In genomic region chr17:21213005-21213404, GRCh38 we compare ENCODE assay signal across 8 cellular contexts. TPM values are rescaled to one million over a fixed set of nuclear protein-coding genes. Genes with fewer than 3 reads are reported as not detected.
A peak's percentile ranks its signal among the peaks of the same experiment; 100 is the strongest.
DNase-seq lines count a peak whose midpoint lies in the region; ATAC-seq, FAIRE-seq and TF ChIP-seq lines count a peak whose summit lies in the region.

No MANE protein-coding gene starts in this region.

- H3K36me3 Mint-ChIP-seq in activated T-cell treated with anti-CD3 and anti-CD28 coated beads, Interleukin-2, amount 50 U/mL, for 72 hours (ENCODE audit: insufficient read depth in 2 of 2), result peaks cover 2 to 3% of the 10 kb centered on the region in 2 donors
- peaks cover 13% of the 10 kb centered on the region for H3K36me3 Mint-ChIP-seq in astrocyte (ENCODE audit: low read depth, unreplicated experiment)

- no peak for FAIRE-seq in astrocyte (lab: Jason Lieb, UNC)

- intact Hi-C loops in right lobe of liver (cut with DNase I), result no loop called here

- no peaks in the 10 kb centered on the region for H3K27me3 Mint-ChIP-seq in activated T-cell treated with anti-CD3 and anti-CD28 coated beads, Interleukin-2, amount 50 U/mL, for 72 hours (ENCODE audit: low read depth)
- H3K27me3 Mint-ChIP-seq in astrocyte (ENCODE audit: low read depth, unreplicated experiment), result no peaks in the 10 kb centered on the region

- no peak overlapping the region for H2AFZ ChIP-seq in astrocyte (ENCODE audit: low read depth, low read length)

- H3K9ac ChIP-seq in astrocyte (ENCODE audit: low read length), result peak overlapping the region; percentile 99

- DNase-seq in activated T-cell treated with anti-CD3 and anti-CD28 coated beads, Interleukin-2, amount 50 U/mL, for 72 hours, result no peak
- no peak for DNase-seq in activated T-cell treated with anti-CD3 and anti-CD28 coated beads, Interleukin-2, amount 50 U/mL, for 48 hours
- DNase-seq in astrocyte (ENCODE audit: low read depth) (no peak), right lobe of liver (no peak), tibial nerve (ENCODE audit: low spot score in 2 of 2) (no peak), DMS153 treated with DMSO at 0.1 percent for 48 hours (lab: John Stamatoyannopoulos, UW; ENCODE audit: unreplicated experiment) (no peak), AG20443 (ENCODE audit: low spot score) (no peak)
- no peak for DNase-seq in activated CD4-positive, alpha-beta T cell treated with anti-CD3 and anti-CD28 coated beads, Interleukin-2, amount 50 U/mL, for 4 hours

- TF ChIP-seq EP300 in tibial nerve (IDR thresholded peaks at IDR 0.05), result no peak

- no peaks in the 10 kb centered on the region for H3K27me3 ChIP-seq in astrocyte (ENCODE audit: insufficient read depth, low read length)
- H3K27me3 ChIP-seq in right lobe of liver, result no peaks in the 10 kb centered on the region
- no peaks in the 10 kb centered on the region for H3K27me3 ChIP-seq in tibial nerve

- peak overlapping the region; percentile 90 for H3K4me2 ChIP-seq in astrocyte (ENCODE audit: low read length)

- H3K4me1 ChIP-seq in astrocyte (ENCODE audit: insufficient read depth, low read length) (peaks cover 22% of the 10 kb centered on the region), right lobe of liver (peaks cover 0 to 27% (median 3%) of the 10 kb centered on the region in 4 donors), tibial nerve (peaks cover 0 to 68% (median 25%) of the 10 kb centered on the region in 4 donors)

- TF ChIP-seq CTCF in astrocyte (IDR thresholded peaks at IDR 0.05; ENCODE audit: insufficient read depth, low read depth, low read length) (no peak), right lobe of liver (IDR thresholded peaks at IDR 0.05) (no peak), tibial nerve (IDR thresholded peaks at IDR 0.05) (no peak)

- H3K27ac ChIP-seq in astrocyte (ENCODE audit: low read depth, low read length) (peak overlapping the region; percentile 94), right lobe of liver (peak overlapping the region in 1 of 3 donors; percentile 86), tibial nerve (peak overlapping the region in 1 of 4 donors; percentile 94)

- 8% methylated on average over 3 of the region's 5 CpGs for WGBS in right lobe of liver (ENCODE audit: insufficient coverage, low coverage, low lambda C conversion rate, missing lambda C conversion rate)
- WGBS in tibial nerve, 2 donors, result 3% methylated on average over 5 of the region's 5 CpGs

- H3K4me3 Mint-ChIP-seq in activated T-cell treated with anti-CD3 and anti-CD28 coated beads, Interleukin-2, amount 50 U/mL, for 72 hours, result peak overlapping the region; percentile 90 to 92
- H3K4me3 Mint-ChIP-seq in astrocyte (ENCODE audit: unreplicated experiment), result peak overlapping the region; percentile 97

- H3K9me3 Mint-ChIP-seq in activated T-cell treated with anti-CD3 and anti-CD28 coated beads, Interleukin-2, amount 50 U/mL, for 72 hours, result no peaks in the 10 kb centered on the region
- no peaks in the 10 kb centered on the region for H3K9me3 Mint-ChIP-seq in astrocyte (ENCODE audit: unreplicated experiment)

- peaks cover 2% of the 10 kb centered on the region for H3K36me3 ChIP-seq in astrocyte (ENCODE audit: insufficient read depth, low read length)
- H3K36me3 ChIP-seq in right lobe of liver, result peaks cover 0 to 14% (median 0%) of the 10 kb centered on the region in 4 donors
- H3K36me3 ChIP-seq in tibial nerve, result peaks cover 0 to 32% (median 0%) of the 10 kb centered on the region in 3 donors

- peaks cover 92% of the 10 kb centered on the region for H3K79me2 ChIP-seq in astrocyte (ENCODE audit: insufficient read depth, low read length)

- ATAC-seq in activated T-cell treated with anti-CD3 and anti-CD28 coated beads, Interleukin-2, amount 50 U/mL, for 72 hours (replicated peaks in 1 of 2), result no peak
- no peak for ATAC-seq in right lobe of liver

- H3K4me1 Mint-ChIP-seq in activated T-cell treated with anti-CD3 and anti-CD28 coated beads, Interleukin-2, amount 50 U/mL, for 72 hours (ENCODE audit: low read depth), result peaks cover 65% of the 10 kb centered on the region
- peaks cover 23% of the 10 kb centered on the region for H3K4me1 Mint-ChIP-seq in astrocyte (ENCODE audit: low read depth, unreplicated experiment)

- peak overlapping the region; percentile 74 for H3K4me3 ChIP-seq in astrocyte (ENCODE audit: insufficient read depth, low read depth, low read length)
- peak overlapping the region; percentile 80 to 100 (median 90) for H3K4me3 ChIP-seq in right lobe of liver
- peak overlapping the region; percentile 66 to 98 (median 90) for H3K4me3 ChIP-seq in tibial nerve

- peaks cover 56% of the 10 kb centered on the region for H4K20me1 ChIP-seq in astrocyte (ENCODE audit: insufficient read depth, low read length)

- H3K27ac Mint-ChIP-seq in activated T-cell treated with anti-CD3 and anti-CD28 coated beads, Interleukin-2, amount 50 U/mL, for 72 hours, result peak overlapping the region; percentile 69
- peak overlapping the region; percentile 83 for H3K27ac Mint-ChIP-seq in astrocyte (ENCODE audit: unreplicated experiment)

- H3K9me3 ChIP-seq in astrocyte (ENCODE audit: insufficient read depth, low read depth, low read length) (no peaks in the 10 kb centered on the region), right lobe of liver (no peaks in the 10 kb centered on the region), tibial nerve (no peaks in the 10 kb centered on the region)

- TF ChIP-seq POLR2A in right lobe of liver (IDR thresholded peaks at IDR 0.05), result no peak
- no peak for TF ChIP-seq POLR2A in tibial nerve (IDR thresholded peaks at IDR 0.05)

RNA-seq across cellular contexts. Expression of gene TMEM11, which starts 1.0 kb away (rescaled TPM):
- 10 to 100 TPM; 21.4 to 25.9 TPM for total RNA-seq in activated T-cell treated with anti-CD3 and anti-CD28 coated beads, Interleukin-2, amount 50 U/mL, for 72 hours
- total RNA-seq in astrocyte (30.2 and 31.6 TPM in 2 replicates), right lobe of liver (10 to 100 TPM; 10.8 to 20.6 (median 11.7) TPM), tibial nerve (10 to 100 TPM; 16.2 to 27.6 (median 21.5) TPM)

RNA-seq across cellular contexts. Expression of gene NATD1, which starts 40.2 kb away (rescaled TPM):
- total RNA-seq in activated T-cell treated with anti-CD3 and anti-CD28 coated beads, Interleukin-2, amount 50 U/mL, for 72 hours, result 1 to 10 TPM; 7.4 to 8.8 TPM
- total RNA-seq in astrocyte, result 7.1 and 7.9 TPM in 2 replicates
- total RNA-seq in right lobe of liver, result 1 to 10 TPM; 3.3 to 5.5 (median 4.7) TPM
- 10 to 100 TPM in 3 of 4 donors, 1 to 10 TPM in 1; 5.7 to 12.0 (median 10.8) TPM for total RNA-seq in tibial nerve
